Comparison of ENCODE assay signal across 28 cellular contexts in the genomic region with DNA sequence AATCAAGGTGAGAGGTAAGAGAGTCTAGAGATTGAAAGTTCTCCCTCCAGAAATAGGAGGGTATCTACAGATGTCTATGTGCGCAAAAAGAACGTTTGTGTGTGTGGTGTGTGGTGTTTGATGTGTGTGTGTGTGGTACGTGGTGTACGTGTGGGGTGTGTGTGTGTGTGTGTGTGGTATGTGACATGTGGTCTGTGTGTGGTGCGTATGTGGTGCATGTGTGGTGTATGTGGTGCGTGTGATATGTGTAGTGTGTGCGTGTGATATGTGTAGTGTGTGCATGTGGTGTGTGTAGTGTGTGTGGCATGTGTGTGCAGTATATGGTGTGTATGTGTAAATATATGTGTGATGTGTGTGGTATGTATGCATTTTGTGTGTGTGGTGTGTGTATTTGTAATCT.
"Had no signal": no experiment of that assay in that cellular context is flagged by ENCODE, and none has a peak within 500 bp of the region (broad histone marks: within the 10 kb centered on the region; RNA-seq: fewer than 3 reads in every experiment).

No MANE protein-coding gene starts in this region.

- H3K36me3 ChIP-seq: brain microvascular endothelial cell, cardiac muscle cell, SJCRH30 had no signal

- FAIRE-seq: TTC549 had no signal

- H3K9me3 ChIP-seq: SJCRH30 had no signal

- H3K4me1 ChIP-seq: SJCRH30 had no signal

- DNase-seq: activated CD4-positive, alpha-beta T cell treated with anti-CD3 and anti-CD28 coated beads, Interleukin-2, amount 10 ng/mL, durations not matched to agents 24 days and 14 days; activated CD4-positive, alpha-beta T cell treated with anti-CD3 and anti-CD28 coated beads, Interleukin-2, amount 50 U/mL, for 4 hours; activated CD8-positive, alpha-beta T cell treated with anti-CD3 and anti-CD28 coated beads for 36 hours; activated effector memory CD4-positive, alpha-beta T cell treated with anti-CD3 and anti-CD28 coated beads, Interleukin-2, amount 50 U/mL, for 16 hours; activated naive CD4-positive, alpha-beta T cell; activated naive CD4-positive, alpha-beta T cell treated with anti-CD3 and anti-CD28 coated beads, Interleukin-2, amount 50 U/mL, for 16 hours; activated naive CD8-positive, alpha-beta T cell treated with anti-CD3 and anti-CD28 coated beads for 36 hours; activated T-cell treated with anti-CD3 and anti-CD28 coated beads, Interleukin-2, amount 50 U/mL, for 1 hour; activated T-cell treated with anti-CD3 and anti-CD28 coated beads, Interleukin-2, amount 50 U/mL, for 72 hours; amniotic stem cell; aorta; brain microvascular endothelial cell; Karpas-422; NCI-H1048; NCI-H1105 treated with DMSO at 0.1 percent for 48 hours; NCI-H1436; NCI-H1694; NCI-H1930; NCI-H2081 treated with DMSO at 0.1 percent for 48 hours; NCI-H345; NCI-H524 treated with DMSO at 0.1 percent for 48 hours; SHP77; SJCRH30 had no signal

- H3K4me3 ChIP-seq: cardiac muscle cell, SJCRH30, SK-N-MC had no signal

- H3K27ac ChIP-seq: brain microvascular endothelial cell, cardiac muscle cell, SJCRH30, SK-N-MC had no signal

- H3K27me3 ChIP-seq: brain microvascular endothelial cell, cardiac muscle cell, SJCRH30 had no signal

- ATAC-seq: activated CD8-positive, alpha-beta T cell treated with anti-CD3 and anti-CD28 coated beads for 36 hours; activated T-cell treated with anti-CD3 and anti-CD28 coated beads, Interleukin-2, amount 50 U/mL, for 72 hours; activated T-helper 17 cell treated with anti-CD3 and anti-CD28 coated beads, Interleukin-2, amount 50 U/mL, for 72 hours; Panc1 had no signal
